In the genomic region with DNA sequence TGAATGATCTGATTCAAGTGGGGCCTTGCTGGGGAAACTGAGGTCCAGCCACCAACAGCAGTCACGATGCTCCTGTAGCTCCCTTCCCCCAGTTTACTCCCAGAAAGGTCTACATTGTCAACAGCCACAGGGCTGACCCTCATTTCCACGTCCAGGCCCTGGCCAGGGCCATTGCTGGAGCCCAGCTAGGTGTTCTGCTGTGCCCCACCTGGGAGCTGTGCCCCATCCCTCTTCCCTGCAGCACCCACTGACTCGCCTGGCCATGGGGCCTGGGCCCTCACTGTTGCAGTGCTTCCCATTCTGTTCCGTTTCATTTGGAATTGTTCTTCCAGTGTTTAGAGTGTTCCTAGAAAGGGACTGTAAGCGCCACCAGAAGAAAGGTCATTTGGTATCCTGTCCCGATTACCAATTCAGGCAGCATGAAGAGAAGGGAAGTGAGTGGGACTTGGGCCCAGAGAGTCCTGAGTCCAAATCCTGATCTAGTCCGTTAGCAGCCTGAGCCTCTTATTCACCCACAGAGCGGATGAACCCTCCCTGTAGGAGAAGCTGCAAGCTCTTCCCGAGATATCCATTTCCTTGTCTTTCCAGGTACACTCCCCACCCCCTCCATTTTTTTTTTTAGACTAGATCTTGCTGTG, we compare ENCODE assay signal across 15 cellular contexts.
A peak's percentile ranks its signal among the peaks of the same experiment; 100 is the strongest.
DNase-seq lines count a peak whose midpoint lies in the region; ATAC-seq and TF ChIP-seq lines count a peak whose summit lies in the region.
"Had no signal": no experiment of that assay in that cellular context is flagged by ENCODE, and none has a peak within 500 bp of the region (broad histone marks: within the 10 kb centered on the region; RNA-seq: fewer than 3 reads in every experiment).

No MANE protein-coding gene starts in this region.

- TF ChIP-seq CTCF in neural progenitor cell (IDR thresholded peaks at IDR 0.05) (no peak), uterus (IDR thresholded peaks at IDR 0.05) (no peak), lower leg skin (IDR thresholded peaks at IDR 0.05) (no peak)

- peak; percentile 17 for DNase-seq in Right ventricle myocardium superior
- no peak for DNase-seq in Right ventricle myocardium inferior (ENCODE audit: missing footprints)
- no peak for DNase-seq in right cardiac atrium
- DNase-seq in neural progenitor cell (ENCODE audit: low spot score): peak; percentile 0
- DNase-seq in uterus: peak; percentile 3 to 9
- no peak for DNase-seq in lower leg skin (ENCODE audit: low spot score in 2 of 2)
- DNase-seq in HPDE6-E6E7 (ENCODE audit: extremely low spot score): no peak
- no peak for DNase-seq in NCI-H2196 treated with DMSO at 0.1 percent for 48 hours (lab: John Stamatoyannopoulos, UW; ENCODE audit: unreplicated experiment)
- DNase-seq: EL, IMR-90, Kasumi-1, NCI-H2029 treated with DMSO at 0.1 percent for 48 hours had no signal

- no peak overlapping the region for H2AFZ ChIP-seq in neural progenitor cell (replicated peaks)

- no peaks in the 10 kb centered on the region for H3K36me3 Mint-ChIP-seq in neural progenitor cell
- H3K36me3 Mint-ChIP-seq: CD14-positive monocyte had no signal

- H3K27ac ChIP-seq in right cardiac atrium (ENCODE audit: low read length) (no peak overlapping the region), neural progenitor cell (no peak overlapping the region), uterus (no peak overlapping the region)
- H3K27ac ChIP-seq: A549 had no signal

- no peak overlapping the region for H3K9ac ChIP-seq in neural progenitor cell

- TF ChIP-seq POLR2A in uterus (IDR thresholded peaks at IDR 0.05) (no peak), lower leg skin (IDR thresholded peaks at IDR 0.05) (no peak)

- H3K4me3 ChIP-seq in right cardiac atrium (ENCODE audit: low read length) (no peak overlapping the region), neural progenitor cell (no peak overlapping the region), uterus (no peak overlapping the region), lower leg skin (ENCODE audit: low read depth, poor library complexity, severe bottlenecking) (no peak overlapping the region)
- H3K4me3 ChIP-seq: A549 had no signal

- peaks cover 4% of the 10 kb centered on the region for H3F3A ChIP-seq in neural progenitor cell (ENCODE audit: low read depth)

- 63% methylated on average over 9 of the region's 9 CpGs for WGBS in right cardiac atrium
- WGBS in lower leg skin, 2 donors: 87 to 94% methylated on average over 8 to 9 of the region's 9 CpGs

- no peak for ATAC-seq in Right ventricle myocardium superior (ENCODE audit: poor library complexity)
- ATAC-seq in Right ventricle myocardium inferior: no peak
- ATAC-seq in right cardiac atrium: peak; percentile 28 to 59
- ATAC-seq: A549, Panc1 had no signal

- peaks cover 21% of the 10 kb centered on the region for H3K27me3 Mint-ChIP-seq in neural progenitor cell (ENCODE audit: insufficient read depth, low read depth)

- H3K4me1 ChIP-seq in right cardiac atrium (ENCODE audit: control insufficient read depth, insufficient read depth, low read length) (no peaks in the 10 kb centered on the region), neural progenitor cell (peaks cover 9% of the 10 kb centered on the region), uterus (no peaks in the 10 kb centered on the region)

- H3K36me3 ChIP-seq in neural progenitor cell (no peaks in the 10 kb centered on the region), uterus (no peaks in the 10 kb centered on the region)

- peaks cover 36% of the 10 kb centered on the region for H3K4me1 Mint-ChIP-seq in neural progenitor cell
- H3K4me1 Mint-ChIP-seq: CD14-positive monocyte had no signal

- no peaks in the 10 kb centered on the region for H3K9me3 ChIP-seq in right cardiac atrium (ENCODE audit: control insufficient read depth, low read length)
- H3K9me3 ChIP-seq in neural progenitor cell (ENCODE audit: low read depth): no peaks in the 10 kb centered on the region
- no peaks in the 10 kb centered on the region for H3K9me3 ChIP-seq in uterus
- H3K9me3 ChIP-seq: A549 had no signal

- no peaks in the 10 kb centered on the region for H4K20me1 ChIP-seq in neural progenitor cell (ENCODE audit: low read depth)

- intact Hi-C loops in Right ventricle myocardium superior (cut with DNase I): no loop called here
- intact Hi-C loops in Right ventricle myocardium inferior (cut with DNase I): no loop called here
- intact Hi-C loops in right cardiac atrium (cut with DNase I): no loop called here
- intact Hi-C loops in uterus (cut with DNase I; ENCODE audit: low total_unique reads): no loop called here
- intact Hi-C loops in lower leg skin (cut with DNase I; ENCODE audit: low total_unique reads): no loop called here

- no peak overlapping the region for H3K4me3 Mint-ChIP-seq in neural progenitor cell
- H3K4me3 Mint-ChIP-seq: CD14-positive monocyte had no signal

- no peaks in the 10 kb centered on the region for H3K27me3 ChIP-seq in right cardiac atrium (ENCODE audit: control insufficient read depth, insufficient read depth)
- H3K27me3 ChIP-seq in neural progenitor cell: no peaks in the 10 kb centered on the region
- no peaks in the 10 kb centered on the region for H3K27me3 ChIP-seq in uterus

- no peak overlapping the region for H3K27ac Mint-ChIP-seq in neural progenitor cell
- H3K27ac Mint-ChIP-seq: CD14-positive monocyte had no signal

- peaks cover 2% of the 10 kb centered on the region for H3K9me3 Mint-ChIP-seq in neural progenitor cell

- no peaks in the 10 kb centered on the region for H3K79me2 ChIP-seq in neural progenitor cell (ENCODE audit: low read depth)

- no peak overlapping the region for H3K4me2 ChIP-seq in neural progenitor cell
- H3K4me2 ChIP-seq: A549 had no signal

Comparison
In these comparisons a context has a peak if more than half of its experiments do, and no peak if none do; other contexts are left out.
1. ATAC-seq: peak in right cardiac atrium (2 of 2); none in Right ventricle myocardium superior (single experiment) and Right ventricle myocardium inferior (single experiment).
2. DNase-seq: peak in Right ventricle myocardium superior (single experiment), neural progenitor cell (single experiment) and uterus (2 of 2); none in Right ventricle myocardium inferior (single experiment), right cardiac atrium (0 of 3), lower leg skin (0 of 2), HPDE6-E6E7 (single experiment) and NCI-H2196 treated with DMSO at 0.1 percent for 48 hours (single experiment).